Comparison of ENCODE assay signal across 9 cellular contexts in genomic region chr4:2256156-2256731, GRCh38. TPM values are rescaled to one million over a fixed set of nuclear protein-coding genes. Genes with fewer than 3 reads are reported as not detected.
DNase-seq lines count a peak whose midpoint lies in the region; ATAC-seq and TF ChIP-seq lines count a peak whose summit lies in the region.
"Had no signal": no experiment of that assay in that cellular context is flagged by ENCODE, and none has a peak within 500 bp of the region (broad histone marks: within the 10 kb centered on the region; RNA-seq: fewer than 3 reads in every experiment).

No MANE protein-coding gene starts in this region.

- TF ChIP-seq EP300 in stomach (IDR thresholded peaks at IDR 0.05), result no peak

- H3K27ac Mint-ChIP-seq in HFFc6, result no peak overlapping the region
- no peak overlapping the region for H3K27ac Mint-ChIP-seq in activated CD8-positive, alpha-beta T cell treated with anti-CD3 and anti-CD28 coated beads for 36 hours

- no peak overlapping the region for H3K4me3 Mint-ChIP-seq in HFFc6
- H3K4me3 Mint-ChIP-seq in activated CD8-positive, alpha-beta T cell treated with anti-CD3 and anti-CD28 coated beads for 36 hours, result no peak overlapping the region

- TF ChIP-seq POLR2A in Peyer's patch (IDR thresholded peaks at IDR 0.05) (no peak), breast epithelium (IDR thresholded peaks at IDR 0.05) (no peak), stomach (IDR thresholded peaks at IDR 0.05) (no peak)

- TF ChIP-seq CTCF in Peyer's patch (IDR thresholded peaks at IDR 0.05), result no peak
- no peak for TF ChIP-seq CTCF in breast epithelium (IDR thresholded peaks at IDR 0.05)
- TF ChIP-seq CTCF in liver (IDR thresholded peaks at IDR 0.05; ENCODE audit: low read depth, low read length, missing input control), result no peak
- TF ChIP-seq CTCF in stomach (IDR thresholded peaks at IDR 0.05), result no peak
- TF ChIP-seq CTCF in HFFc6 (IDR thresholded peaks at IDR 0.05), result no peak
- TF ChIP-seq CTCF in activated CD8-positive, alpha-beta T cell treated with anti-CD3 and anti-CD28 coated beads for 36 hours (IDR thresholded peaks at IDR 0.05), result no peak

- H3K9ac ChIP-seq in liver (ENCODE audit: low read depth in 1 of 2, low read length in 2 of 2), result no peak overlapping the region

- TF ChIP-seq RAD21 in liver (IDR thresholded peaks at IDR 0.05), result no peak

- intact Hi-C loops in breast epithelium (cut with DNase I; ENCODE audit: low total_unique reads) (loop anchor here (10.0 kb wide), 1 partner anchor 159 kb away; the partner anchor contains the start of genes CFAP99 and ZFYVE28), stomach (cut with DNase I; ENCODE audit: low total_unique reads) (no loop called here)
- intact Hi-C loops in activated CD8-positive, alpha-beta T cell treated with anti-CD3 and anti-CD28 coated beads for 36 hours (cut with micrococcal nuclease), result no loop called here

- DNase-seq in Peyer's patch (peak in 2 of 3 donors; percentile 14 to 41), breast epithelium (ENCODE audit: low spot score in 2 of 2) (peak; percentile 35 to 54), stomach (peak; percentile 67), HFFc6 (no peak), NCI-H69 (lab: John Stamatoyannopoulos, UW) (no peak), GM19240 (ENCODE audit: insufficient read length, low spot score) (no peak)
- DNase-seq in activated CD8-positive, alpha-beta T cell treated with anti-CD3 and anti-CD28 coated beads for 36 hours, result no peak
- DNase-seq: DMS79 treated with DMSO at 0.1 percent for 48 hours had no signal

- ATAC-seq in activated CD8-positive, alpha-beta T cell treated with anti-CD3 and anti-CD28 coated beads for 36 hours, result no peak

- peaks cover 0 to 56% (median 15%) of the 10 kb centered on the region in 4 donors for H3K4me1 ChIP-seq in Peyer's patch
- H3K4me1 ChIP-seq in breast epithelium, result peaks cover 29 to 32% of the 10 kb centered on the region in 2 donors
- H3K4me1 ChIP-seq in liver (ENCODE audit: control insufficient read depth in 4 of 4, insufficient read depth in 4 of 4, low read length in 3 of 4), result peaks cover 8 to 43% (median 18%) of the 10 kb centered on the region in 4 donors
- peaks cover 58 to 78% (median 61%) of the 10 kb centered on the region in 4 donors for H3K4me1 ChIP-seq in stomach

- H3K36me3 Mint-ChIP-seq in HFFc6 (ENCODE audit: low read depth), result 0 out of 2 replicates have a peak, but pooled peaks cover 6% of the 10 kb centered on the region
- no peaks in the 10 kb centered on the region for H3K36me3 Mint-ChIP-seq in activated CD8-positive, alpha-beta T cell treated with anti-CD3 and anti-CD28 coated beads for 36 hours (ENCODE audit: low read depth)

- H3K9me3 ChIP-seq in Peyer's patch, result no peaks in the 10 kb centered on the region
- H3K9me3 ChIP-seq in breast epithelium, result no peaks in the 10 kb centered on the region
- no peaks in the 10 kb centered on the region for H3K9me3 ChIP-seq in liver (ENCODE audit: control insufficient read depth in 4 of 4, low read length in 3 of 4)
- no peaks in the 10 kb centered on the region for H3K9me3 ChIP-seq in stomach

- H3K27me3 ChIP-seq in Peyer's patch (no peaks in the 10 kb centered on the region), breast epithelium (no peaks in the 10 kb centered on the region), liver (ENCODE audit: control insufficient read depth in 4 of 4, insufficient read depth in 4 of 4, low read length in 3 of 4) (no peaks in the 10 kb centered on the region), stomach (no peaks in the 10 kb centered on the region)

- H3K36me3 ChIP-seq in Peyer's patch, result peaks cover 0 to 64% (median 0%) of the 10 kb centered on the region in 3 donors
- H3K36me3 ChIP-seq in breast epithelium, result no peaks in the 10 kb centered on the region
- H3K36me3 ChIP-seq in liver (ENCODE audit: control insufficient read depth in 4 of 4, insufficient read depth in 3 of 4, low read depth in 1 of 4, low read length in 3 of 4), result peaks cover 0 to 22% (median 10%) of the 10 kb centered on the region in 4 donors
- peaks cover 26 to 70% (median 55%) of the 10 kb centered on the region in 4 donors for H3K36me3 ChIP-seq in stomach

- POLR2A ChIA-PET in activated CD8-positive, alpha-beta T cell treated with anti-CD3 and anti-CD28 coated beads for 36 hours (lab: Charles Lee), result no interaction called here

- CTCF ChIA-PET in activated CD8-positive, alpha-beta T cell treated with anti-CD3 and anti-CD28 coated beads for 36 hours (lab: Charles Lee), result no interaction called here

- no peaks in the 10 kb centered on the region for H3K27me3 Mint-ChIP-seq in HFFc6 (ENCODE audit: insufficient read depth)
- no peaks in the 10 kb centered on the region for H3K27me3 Mint-ChIP-seq in activated CD8-positive, alpha-beta T cell treated with anti-CD3 and anti-CD28 coated beads for 36 hours

- H3K4me3 ChIP-seq in Peyer's patch (no peak overlapping the region), breast epithelium (peak overlapping the region in 2 of 3 donors; percentile 27 to 58), liver (ENCODE audit: low read depth in 1 of 3, low read length in 3 of 3) (no peak overlapping the region), stomach (peak overlapping the region; percentile 0 to 23 (median 8))

- 0 out of 2 replicates have a peak, but pooled peaks cover 4% of the 10 kb centered on the region for H3K4me1 Mint-ChIP-seq in HFFc6 (ENCODE audit: low read depth)
- no peaks in the 10 kb centered on the region for H3K4me1 Mint-ChIP-seq in activated CD8-positive, alpha-beta T cell treated with anti-CD3 and anti-CD28 coated beads for 36 hours (ENCODE audit: low read depth)

- H3K27ac ChIP-seq in Peyer's patch, result peak overlapping the region; percentile 20 to 73 (median 59)
- peak overlapping the region; percentile 85 to 96 for H3K27ac ChIP-seq in breast epithelium
- H3K27ac ChIP-seq in liver (ENCODE audit: low read depth in 1 of 2, low read length in 2 of 2), result peak overlapping the region; percentile 16 to 58
- peak overlapping the region; percentile 33 to 94 (median 93) for H3K27ac ChIP-seq in stomach

- H3K9me3 Mint-ChIP-seq in HFFc6, result no peaks in the 10 kb centered on the region
- no peaks in the 10 kb centered on the region for H3K9me3 Mint-ChIP-seq in activated CD8-positive, alpha-beta T cell treated with anti-CD3 and anti-CD28 coated beads for 36 hours

- 69% methylated on average over 8 of the region's 8 CpGs for WGBS in liver
- 23 to 41% (median 38%) methylated on average over 5 to 8 of the region's 8 CpGs for WGBS in stomach, 5 donors

TF ChIP-seq in liver, 16 proteins besides CTCF, POLR2A, EP300 and RAD21 (continues in another document):
- TF ChIP-seq ATF3 (IDR thresholded peaks at IDR 0.05), result no peak
- TF ChIP-seq EGR1 (IDR thresholded peaks at IDR 0.05; ENCODE audit: low read depth in 2 of 2), result no peak
- no peak for TF ChIP-seq NR2F2 (IDR thresholded peaks at IDR 0.05)
- TF ChIP-seq, protein P1, sequence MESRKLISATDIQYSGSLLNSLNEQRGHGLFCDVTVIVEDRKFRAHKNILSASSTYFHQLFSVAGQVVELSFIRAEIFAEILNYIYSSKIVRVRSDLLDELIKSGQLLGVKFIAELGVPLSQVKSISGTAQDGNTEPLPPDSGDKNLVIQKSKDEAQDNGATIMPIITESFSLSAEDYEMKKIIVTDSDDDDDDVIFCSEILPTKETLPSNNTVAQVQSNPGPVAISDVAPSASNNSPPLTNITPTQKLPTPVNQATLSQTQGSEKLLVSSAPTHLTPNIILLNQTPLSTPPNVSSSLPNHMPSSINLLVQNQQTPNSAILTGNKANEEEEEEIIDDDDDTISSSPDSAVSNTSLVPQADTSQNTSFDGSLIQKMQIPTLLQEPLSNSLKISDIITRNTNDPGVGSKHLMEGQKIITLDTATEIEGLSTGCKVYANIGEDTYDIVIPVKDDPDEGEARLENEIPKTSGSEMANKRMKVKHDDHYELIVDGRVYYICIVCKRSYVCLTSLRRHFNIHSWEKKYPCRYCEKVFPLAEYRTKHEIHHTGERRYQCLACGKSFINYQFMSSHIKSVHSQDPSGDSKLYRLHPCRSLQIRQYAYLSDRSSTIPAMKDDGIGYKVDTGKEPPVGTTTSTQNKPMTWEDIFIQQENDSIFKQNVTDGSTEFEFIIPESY (IDR thresholded peaks at IDR 0.05), result no peak
- TF ChIP-seq GABPA (IDR thresholded peaks at IDR 0.05 in 1 of 2, conservative IDR thresholded peaks at IDR 0.05 in 1 of 2), result no peak
- no peak for TF ChIP-seq JUND (IDR thresholded peaks at IDR 0.05)
- TF ChIP-seq FOXA2 (IDR thresholded peaks at IDR 0.05), result no peak
- TF ChIP-seq HNF4G (IDR thresholded peaks at IDR 0.05), result no peak
- TF ChIP-seq FOXA1 (IDR thresholded peaks at IDR 0.05), result no peak

RNA-seq across cellular contexts. Expression of gene MXD4, which starts 5.7 kb away (rescaled TPM):
- total RNA-seq in Peyer's patch (10 to 100 TPM; 28.9 to 52.5 (median 44.0) TPM), breast epithelium (10 to 100 TPM; 34.7 to 55.8 (median 37.9) TPM), liver (10 to 100 TPM; 17.0 to 19.6 TPM), stomach (100 to 1,000 TPM in 1 of 5 donors, 10 to 100 TPM in 4; 22.8 to 114 (median 48.7) TPM)
- polyA plus RNA-seq in liver (10 to 100 TPM in 1 of 2 donors, 1 to 10 TPM in 1; 6.5 to 14.8 TPM), stomach (10 to 100 TPM; 19.1 to 49.4 (median 30.1) TPM)
- 10 to 100 TPM; 56.5 to 81.8 (median 60.3) TPM for total RNA-seq in HFFc6 (2021; fragmentation: NEBNext Ultra II Directional; extraction: Animal tissue kit (Norgen Biotek cat#: 25700))
- 1 to 10 TPM; 1.5 to 2.3 TPM for total RNA-seq in activated CD8-positive, alpha-beta T cell treated with anti-CD3 and anti-CD28 coated beads for 36 hours

RNA-seq across cellular contexts. Expression of gene HAUS3, which starts 14.3 kb away (rescaled TPM):
- total RNA-seq in Peyer's patch (10 to 100 TPM in 1 of 4 donors, 1 to 10 TPM in 3; 8.6 to 11.6 (median 9.0) TPM), breast epithelium (10 to 100 TPM; 14.1 to 19.6 (median 17.4) TPM), liver (10 to 100 TPM in 1 of 2 donors, 1 to 10 TPM in 1; 7.1 to 13.9 TPM), stomach (10 to 100 TPM in 4 of 5 donors, 1 to 10 TPM in 1; 7.6 to 37.4 (median 17.5) TPM)
- polyA plus RNA-seq in liver (1 to 10 TPM; 2.3 to 3.4 TPM), stomach (1 to 10 TPM; 5.5 to 7.4 (median 6.8) TPM)
- 10 to 100 TPM in 2 of 6 experiments, 1 to 10 TPM in 4; 6.9 to 10.8 (median 8.6) TPM for total RNA-seq in HFFc6 (2021; fragmentation: NEBNext Ultra II Directional; extraction: Animal tissue kit (Norgen Biotek cat#: 25700))
- 10 to 100 TPM; 18.4 to 19.5 TPM for total RNA-seq in activated CD8-positive, alpha-beta T cell treated with anti-CD3 and anti-CD28 coated beads for 36 hours

RNA-seq across cellular contexts. Expression of gene POLN, which starts 14.3 kb away (rescaled TPM):
- total RNA-seq in Peyer's patch (1 to 10 TPM in 3 of 4 donors, under 1 TPM in 1; 0.70 to 6.6 (median 3.2) TPM), breast epithelium (1 to 10 TPM; 3.3 to 4.7 (median 4.3) TPM), liver (1 to 10 TPM; 1.6 to 2.3 TPM), stomach (1 to 10 TPM in 2 of 5 donors, under 1 TPM in 1, not detected in 2; 0.29 to 5.1 (median 1.4) TPM)
- polyA plus RNA-seq in liver (1 to 10 TPM in 1 of 2 donors, under 1 TPM in 1; 0.44 to 1.3 TPM), stomach (1 to 10 TPM in 2 of 3 donors, under 1 TPM in 1; 0.90 to 1.7 (median 1.3) TPM)
- 1 to 10 TPM; 1.5 to 3.4 (median 2.2) TPM for total RNA-seq in HFFc6 (2021; fragmentation: NEBNext Ultra II Directional; extraction: Animal tissue kit (Norgen Biotek cat#: 25700))
- total RNA-seq in activated CD8-positive, alpha-beta T cell treated with anti-CD3 and anti-CD28 coated beads for 36 hours, result 1 to 10 TPM; 2.1 to 2.9 TPM

Comparison
In these comparisons a context has a peak if more than half of its experiments do, and no peak if none do; other contexts are left out.
1. DNase-seq: peak in Peyer's patch (2 of 3), breast epithelium (2 of 2) and stomach (single experiment); none in HFFc6 (single experiment), NCI-H69 (single experiment), activated CD8-positive, alpha-beta T cell treated with anti-CD3 and anti-CD28 coated beads for 36 hours (single experiment) and GM19240 (single experiment).
2. H3K27ac ChIP-seq: peak in every context shown above with its lines; median percentile 93 in stomach; 90 in breast epithelium; 59 in Peyer's patch; 37 in liver.
3. H3K4me3 ChIP-seq: peak in breast epithelium (2 of 3) and stomach (4 of 4); none in Peyer's patch (0 of 4) and liver (0 of 3).
4. RNA of gene MXD4, which starts 5.7 kb away (total RNA-seq): 56.5 to 81.8 TPM in HFFc6, 22.8 to 114 TPM in stomach, 28.9 to 52.5 TPM in Peyer's patch, 34.7 to 55.8 TPM in breast epithelium and 17.0 to 19.6 TPM in liver; 1.5 to 2.3 TPM in activated CD8-positive, alpha-beta T cell treated with anti-CD3 and anti-CD28 coated beads for 36 hours; every median in the first group is over 4 times any median in the second.